In genomic region chr1:190124068-190124467, GRCh38 we compare ENCODE assay signal across 25 cellular contexts.
DNase-seq lines count a peak whose midpoint lies in the region; ATAC-seq and TF ChIP-seq lines count a peak whose summit lies in the region.
"Had no signal": no experiment of that assay in that cellular context is flagged by ENCODE, and none has a peak within 500 bp of the region (broad histone marks: within the 10 kb centered on the region; RNA-seq: fewer than 3 reads in every experiment).

No MANE protein-coding gene starts in this region.

- H3K9me2 ChIP-seq in GM23338 (ENCODE audit: insufficient read depth): no peaks in the 10 kb centered on the region
- H3K9me2 ChIP-seq in PC-3 (replicated peaks; ENCODE audit: low read length): no peaks in the 10 kb centered on the region

- peaks cover 2% of the 10 kb centered on the region for H3K27me3 Mint-ChIP-seq in GM23338 (ENCODE audit: insufficient read depth, low read depth, poor library complexity)
- H3K27me3 Mint-ChIP-seq: activated naive CD4-positive, alpha-beta T cell treated with anti-CD3 and anti-CD28 coated beads, Interleukin-2, amount 50 U/mL, for 24 hours had no signal

- H3K9me3 Mint-ChIP-seq in GM23338: no peaks in the 10 kb centered on the region

- TF ChIP-seq CTCF in 22Rv1 (IDR thresholded peaks at IDR 0.05) (peak; percentile 17; the same call in 1 of the 2 replicates), GM23338 (conservative IDR thresholded peaks at IDR 0.05; ENCODE audit: low read depth in 2 of 2) (peak; percentile 25 to 42; a peak in 3 of 4 replicates), PC-3 (conservative IDR thresholded peaks at IDR 0.05; ENCODE audit: low read depth, low read length) (peak; percentile 50), epithelial cell of esophagus (IDR thresholded peaks at IDR 0.05; ENCODE audit: insufficient read depth, low read depth, low read length, missing control alignments) (peak; percentile 19)

- H3K9ac ChIP-seq in PC-3 (ENCODE audit: low read length): no peak overlapping the region
- H3K9ac ChIP-seq: BLaER1 treated with 17β-estradiol and CSF1 and Interleukin-3, amounts not matched to agents 10 nM and 100 nM had no signal

- H2AFZ ChIP-seq in GM23338 (no peak overlapping the region), PC-3 (ENCODE audit: low read length) (no peak overlapping the region)

- H4K20me1 ChIP-seq in GM23338 (replicated peaks; ENCODE audit: insufficient read depth) (no peaks in the 10 kb centered on the region), PC-3 (ENCODE audit: low read length) (no peaks in the 10 kb centered on the region)
- H4K20me1 ChIP-seq: BLaER1 treated with 17β-estradiol and CSF1 and Interleukin-3, amounts not matched to agents 10 nM and 100 nM had no signal

- no peaks in the 10 kb centered on the region for H3K9me3 ChIP-seq in PC-3 (ENCODE audit: low read length)
- H3K9me3 ChIP-seq: ascending aorta; BLaER1 treated with 17β-estradiol and CSF1 and Interleukin-3, amounts not matched to agents 10 nM and 100 nM; psoas muscle had no signal

- ATAC-seq in GM23338 (no peak; the same call in 2 of the 3 replicates), PC-3 (0 out of 2 replicates have a peak, but pooled peaks have one; percentile 20), HG02970 (IDR thresholded peaks at IDR 0.05; ENCODE audit: low FRiP score, unreplicated experiment) (no peak)
- ATAC-seq: activated T-cell treated with anti-CD3 and anti-CD28 coated beads, Interleukin-2, amount 50 U/mL, for 72 hours; esophagus mucosa; psoas muscle; stimulated activated effector memory CD8-positive, alpha-beta T cell treated with anti-CD3 and anti-CD28 coated beads, Interleukin-12 subunit alpha, Interleukin-12 subunit beta, amount 100 ng/mL, for 72 hours had no signal

- no peaks in the 10 kb centered on the region for H3K36me3 Mint-ChIP-seq in GM23338 (ENCODE audit: low read depth)
- H3K36me3 Mint-ChIP-seq: activated naive CD4-positive, alpha-beta T cell treated with anti-CD3 and anti-CD28 coated beads, Interleukin-2, amount 50 U/mL, for 24 hours; stimulated activated effector memory CD8-positive, alpha-beta T cell treated with anti-CD3 and anti-CD28 coated beads, Interleukin-12 subunit alpha, Interleukin-12 subunit beta, amount 100 ng/mL, for 72 hours had no signal

- H3K4me1 ChIP-seq in GM23338 (ENCODE audit: insufficient read depth) (peaks cover 8% of the 10 kb centered on the region), PC-3 (ENCODE audit: insufficient read depth, low read length) (peaks cover 7% of the 10 kb centered on the region)
- H3K4me1 ChIP-seq: ascending aorta; BLaER1 treated with 17β-estradiol and CSF1 and Interleukin-3, amounts not matched to agents 10 nM and 100 nM; psoas muscle had no signal

- H3K27me3 ChIP-seq in GM23338 (ENCODE audit: insufficient read depth) (no peaks in the 10 kb centered on the region), PC-3 (ENCODE audit: low read length) (0 out of 2 replicates have a peak, but pooled peaks cover 9% of the 10 kb centered on the region)
- H3K27me3 ChIP-seq: ascending aorta; BLaER1 treated with 17β-estradiol and CSF1 and Interleukin-3, amounts not matched to agents 10 nM and 100 nM had no signal

- H3K27ac ChIP-seq in 22Rv1 (no peak overlapping the region), GM23338 (ENCODE audit: low read depth) (no peak overlapping the region), PC-3 (ENCODE audit: low read length) (no peak overlapping the region)
- H3K27ac ChIP-seq: ascending aorta; BLaER1 treated with 17β-estradiol and CSF1 and Interleukin-3, amounts not matched to agents 10 nM and 100 nM; psoas muscle had no signal

- 0 out of 3 replicates have a peak, but pooled peaks cover 2% of the 10 kb centered on the region for H3K4me1 Mint-ChIP-seq in GM23338
- H3K4me1 Mint-ChIP-seq: activated naive CD4-positive, alpha-beta T cell treated with anti-CD3 and anti-CD28 coated beads, Interleukin-2, amount 50 U/mL, for 24 hours; stimulated activated effector memory CD8-positive, alpha-beta T cell treated with anti-CD3 and anti-CD28 coated beads, Interleukin-12 subunit alpha, Interleukin-12 subunit beta, amount 100 ng/mL, for 72 hours had no signal

- H3K4me3 ChIP-seq in GM23338 (no peak overlapping the region), PC-3 (ENCODE audit: low read length) (no peak overlapping the region), epithelial cell of esophagus (ENCODE audit: low read length) (no peak overlapping the region)
- H3K4me3 ChIP-seq: ascending aorta; BLaER1 treated with 17β-estradiol and CSF1 and Interleukin-3, amounts not matched to agents 10 nM and 100 nM; psoas muscle had no signal

- no peaks in the 10 kb centered on the region for H3F3A ChIP-seq in GM23338 (replicated peaks; ENCODE audit: low read depth)
- H3F3A ChIP-seq in PC-3 (ENCODE audit: low read length, unreplicated experiment): no peaks in the 10 kb centered on the region

- no TSS peak for BruUV-seq in PC-3 (replicated peaks; lab: Mats Ljungman, UMichigan)

- no peak overlapping the region for H3K4me3 Mint-ChIP-seq in GM23338
- H3K4me3 Mint-ChIP-seq: activated naive CD4-positive, alpha-beta T cell treated with anti-CD3 and anti-CD28 coated beads, Interleukin-2, amount 50 U/mL, for 24 hours; activated T-cell treated with anti-CD3 and anti-CD28 coated beads, Interleukin-2, amount 50 U/mL, for 72 hours; stimulated activated effector memory CD8-positive, alpha-beta T cell treated with anti-CD3 and anti-CD28 coated beads, Interleukin-12 subunit alpha, Interleukin-12 subunit beta, amount 100 ng/mL, for 72 hours had no signal

- intact Hi-C loops in PC-3 (cut with micrococcal nuclease): no loop called here

- CTCF ChIA-PET in PC-3 (lab: Charles Lee): no interaction called here

- DNase-seq in GM23338 (ENCODE audit: low spot score) (peak; percentile 15), PC-3 (peak; percentile 31), epithelial cell of esophagus (ENCODE audit: low read depth) (no peak), NCI-H1417 (lab: John Stamatoyannopoulos, UW) (no peak), retina (no peak)
- DNase-seq in activated CD4-positive, CD25-positive, alpha-beta regulatory T cell treated with anti-CD3 and anti-CD28 coated beads, Interleukin-2, amount 50 U/mL, for 72 hours: no peak
- DNase-seq: activated CD4-positive, alpha-beta T cell treated with anti-CD3 and anti-CD28 coated beads for 4 hours; activated T-cell treated with anti-CD3 and anti-CD28 coated beads, Interleukin-2, amount 50 U/mL, for 72 hours; cerebellar nuclear complex; effector CD4-positive, alpha-beta T cell; GF-D8; hypothalamus; Karpas-422; NCI-H1048; NCI-H2081; psoas muscle; Right ventricle myocardium superior; stimulated activated CD4-positive, alpha-beta T cell treated with anti-CD3 and anti-CD28 coated beads, Interleukin-1b, Interleukin-23, amount 100 ng/mL, for 48 hours had no signal

- H3K36me3 ChIP-seq in GM23338 (ENCODE audit: insufficient read depth) (no peaks in the 10 kb centered on the region), PC-3 (ENCODE audit: low read depth, low read length) (no peaks in the 10 kb centered on the region)
- H3K36me3 ChIP-seq: ascending aorta; BLaER1 treated with 17β-estradiol and CSF1 and Interleukin-3, amounts not matched to agents 10 nM and 100 nM had no signal

- POLR2A ChIA-PET in PC-3 (lab: Charles Lee; ENCODE audit: unreplicated experiment): no interaction called here

- H3K79me2 ChIP-seq in GM23338 (replicated peaks; ENCODE audit: insufficient read depth) (no peaks in the 10 kb centered on the region), PC-3 (ENCODE audit: low read length) (no peaks in the 10 kb centered on the region)

- H3K4me2 ChIP-seq in GM23338 (no peak overlapping the region), PC-3 (ENCODE audit: low read length) (no peak overlapping the region)
- H3K4me2 ChIP-seq: BLaER1 treated with 17β-estradiol and CSF1 and Interleukin-3, amounts not matched to agents 10 nM and 100 nM had no signal

- H3K27ac Mint-ChIP-seq in GM23338: no peak overlapping the region; the same call in 1 of the 2 replicates
- H3K27ac Mint-ChIP-seq: activated naive CD4-positive, alpha-beta T cell treated with anti-CD3 and anti-CD28 coated beads, Interleukin-2, amount 50 U/mL, for 24 hours; activated T-cell treated with anti-CD3 and anti-CD28 coated beads, Interleukin-2, amount 50 U/mL, for 72 hours; stimulated activated effector memory CD8-positive, alpha-beta T cell treated with anti-CD3 and anti-CD28 coated beads, Interleukin-12 subunit alpha, Interleukin-12 subunit beta, amount 100 ng/mL, for 72 hours had no signal

TF ChIP-seq in GM23338, 12 proteins besides CTCF, POLR2A, EP300 and RAD21:
- TF ChIP-seq ZNF114 (CRISPR knock-in tag; IDR thresholded peaks at IDR 0.05): no peak

Comparison
In these comparisons a context has a peak if more than half of its experiments do, and no peak if none do; other contexts are left out.
1. DNase-seq: peak in GM23338 (single experiment) and PC-3 (single experiment); none in epithelial cell of esophagus (single experiment), NCI-H1417 (0 of 3), retina (single experiment) and activated CD4-positive, CD25-positive, alpha-beta regulatory T cell treated with anti-CD3 and anti-CD28 coated beads, Interleukin-2, amount 50 U/mL, for 72 hours (single experiment).
2. Peak in every context shown above with its lines, with median percentiles within 50 percentile points of each other: CTCF ChIP-seq.